1 cellular context compared by ENCODE assay signal in the genomic region with DNA sequence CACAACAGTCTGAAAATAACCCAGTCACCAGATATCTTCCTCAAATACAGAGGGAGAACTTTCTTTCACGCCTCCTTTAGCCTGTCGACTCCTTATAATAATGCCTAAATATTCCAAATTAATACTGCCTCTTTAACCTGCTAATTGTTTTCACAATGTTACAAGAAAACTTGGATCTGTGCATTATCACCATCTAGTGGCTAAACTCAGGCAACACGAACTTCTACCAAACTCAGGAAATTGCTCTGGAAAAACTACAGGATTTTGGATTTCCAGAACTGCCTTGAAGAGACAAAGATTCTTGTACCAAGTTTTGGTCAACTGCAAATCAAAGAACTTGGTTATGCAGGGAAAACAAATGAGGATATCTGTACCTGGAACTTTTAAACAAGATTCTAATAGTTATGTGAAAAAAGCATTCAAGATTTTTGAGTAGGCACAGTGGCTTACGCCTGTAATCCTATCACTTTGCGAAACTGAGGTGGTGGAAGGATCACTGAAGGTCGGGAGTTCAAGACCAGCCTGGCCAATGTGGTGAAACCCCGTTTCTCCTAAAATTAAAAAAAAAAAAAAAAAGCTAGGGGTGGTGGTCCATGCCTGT.
TF ChIP-seq lines count a peak whose summit lies in the region.

No MANE protein-coding gene starts in this region.

TF ChIP-seq in WTC11, 78 proteins besides CTCF, POLR2A, EP300 and RAD21 (continued from another document):
- no peak for TF ChIP-seq FOXP4 (CRISPR knock-in tag; IDR thresholded peaks at IDR 0.05)
